In the genomic region with DNA sequence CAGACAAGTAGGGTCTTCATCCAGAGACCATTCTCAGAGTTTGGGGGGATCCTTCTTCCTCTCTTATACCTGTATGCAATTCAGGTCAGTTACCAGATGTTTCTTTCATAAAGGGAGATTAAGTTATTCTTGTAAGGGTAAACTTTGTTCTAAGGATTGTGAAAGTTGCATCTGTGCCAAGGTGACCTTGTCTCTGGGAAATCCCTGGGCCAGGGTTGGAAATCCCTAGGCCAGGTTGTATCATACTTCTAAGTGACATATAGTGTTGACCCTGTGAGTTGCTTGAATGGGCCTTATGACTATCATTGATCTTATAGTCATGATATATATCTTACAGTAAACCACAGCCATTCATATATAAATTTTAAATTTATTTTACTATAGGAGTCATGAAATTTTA, we compare ENCODE assay signal across 3 cellular contexts.
"Had no signal": no experiment of that assay in that cellular context is flagged by ENCODE, and none has a peak within 500 bp of the region (broad histone marks: within the 10 kb centered on the region; RNA-seq: fewer than 3 reads in every experiment).

No MANE protein-coding gene starts in this region.

- DNase-seq: GDM1, GF-D8 had no signal

- ATAC-seq: GM12878 had no signal

- H3K4me3 ChIP-seq: GM12878 had no signal
